In the genomic region with DNA sequence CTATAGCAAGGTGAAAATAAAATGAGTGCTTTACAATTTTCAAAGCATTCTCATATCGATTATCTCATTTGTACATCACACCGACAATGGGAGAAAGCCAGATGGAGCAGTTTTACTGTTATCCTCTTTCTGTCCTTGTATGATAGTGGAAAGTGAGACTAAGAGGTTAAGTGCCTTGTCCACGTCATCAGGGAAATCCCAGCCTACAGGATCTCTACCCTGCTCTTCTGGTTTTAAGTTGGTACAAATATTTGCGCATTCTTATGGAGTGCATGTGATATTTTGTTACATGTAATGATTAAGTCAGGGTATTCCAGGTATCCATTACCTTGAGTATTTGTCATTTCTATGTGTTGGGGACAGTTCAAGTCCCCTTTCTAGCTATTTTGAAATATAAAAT, we compare ENCODE assay signal across 25 cellular contexts. TPM values are rescaled to one million over a fixed set of nuclear protein-coding genes. Genes with fewer than 3 reads are reported as not detected.
A peak's percentile ranks its signal among the peaks of the same experiment; 100 is the strongest.
DNase-seq lines count a peak whose midpoint lies in the region; ATAC-seq, FAIRE-seq and TF ChIP-seq lines count a peak whose summit lies in the region.
"Had no signal": no experiment of that assay in that cellular context is flagged by ENCODE, and none has a peak within 500 bp of the region (broad histone marks: within the 10 kb centered on the region; RNA-seq: fewer than 3 reads in every experiment).

No MANE protein-coding gene starts in this region.

- H3K36me3 ChIP-seq in IMR-90 (ENCODE audit: control insufficient read depth, insufficient read depth, low read length) (no peaks in the 10 kb centered on the region), keratinocyte (ENCODE audit: control insufficient read depth in 2 of 2, extremely low read depth in 1 of 2, insufficient read depth in 2 of 2, low read length in 2 of 2) (no peaks in the 10 kb centered on the region), tibial nerve (no peaks in the 10 kb centered on the region)
- H3K36me3 ChIP-seq: esophagus squamous epithelium, pancreas had no signal

- H3K36me3 Mint-ChIP-seq in activated T-cell treated with anti-CD3 and anti-CD28 coated beads, Interleukin-2, amount 50 U/mL, for 72 hours (ENCODE audit: insufficient read depth in 2 of 2) = no peaks in the 10 kb centered on the region
- H3K36me3 Mint-ChIP-seq: activated CD8-positive, alpha-beta memory T cell treated with anti-CD3 and anti-CD28 coated beads, Interleukin-2, amount 10 ng/mL, durations not matched to agents 7 days and 5 days; activated naive CD4-positive, alpha-beta T cell treated with anti-CD3 and anti-CD28 coated beads, Interleukin-2, amount 50 U/mL, for 24 hours had no signal

- H2AFZ ChIP-seq in IMR-90 (replicated peaks; ENCODE audit: low read length, poor library complexity) (no peak overlapping the region), keratinocyte (ENCODE audit: control insufficient read depth, low read length) (peak overlapping the region; percentile 6)
- H2AFZ ChIP-seq: GM23248 had no signal

- no CpG with 5 or more reads among the region's 4 CpGs for WGBS in IMR-90 (ENCODE audit: extremely low coverage in 2 of 2, insufficient read length in 1 of 2), 2 experiments
- 92% methylated on average over 4 of the region's 4 CpGs for WGBS in tibial nerve, 2 donors

- H3K4me1 Mint-ChIP-seq in activated T-cell treated with anti-CD3 and anti-CD28 coated beads, Interleukin-2, amount 50 U/mL, for 72 hours (ENCODE audit: low read depth) = peaks cover 59% of the 10 kb centered on the region

- H3K9me3 ChIP-seq in IMR-90 (ENCODE audit: control insufficient read depth, insufficient read depth, low read length) = no peaks in the 10 kb centered on the region
- H3K9me3 ChIP-seq in keratinocyte (ENCODE audit: control insufficient read depth, low read depth, low read length) = no peaks in the 10 kb centered on the region
- H3K9me3 ChIP-seq in tibial nerve = no peaks in the 10 kb centered on the region
- H3K9me3 ChIP-seq: esophagus squamous epithelium, pancreas had no signal

- in situ Hi-C loops in IMR-90 (cut with MboI; ENCODE audit: low sequenced_read_pairs) = loop anchor here (10.0 to 25.0 kb wide), 3 partner anchors 494 to 1212 kb away; no protein-coding TSS in a partner anchor

- peak; percentile 30 to 43 for ATAC-seq in activated T-cell treated with anti-CD3 and anti-CD28 coated beads, Interleukin-2, amount 50 U/mL, for 72 hours (replicated peaks in 1 of 2)
- no peak for ATAC-seq in IMR-90 (ENCODE audit: low read depth)
- ATAC-seq: activated CD8-positive, alpha-beta memory T cell treated with anti-CD3 and anti-CD28 coated beads, Interleukin-2, amount 10 ng/mL, durations not matched to agents 7 days and 5 days; T-helper 17 cell had no signal

- H3K4me1 ChIP-seq in IMR-90 (ENCODE audit: control insufficient read depth, insufficient read depth, low read length) (no peaks in the 10 kb centered on the region), keratinocyte (ENCODE audit: control insufficient read depth, extremely low read depth, insufficient read depth, low read length) (peaks cover 11% of the 10 kb centered on the region), tibial nerve (no peaks in the 10 kb centered on the region)
- H3K4me1 ChIP-seq: pancreas had no signal

- H3K27ac ChIP-seq in IMR-90 (ENCODE audit: insufficient read depth, low read length) (no peak overlapping the region), keratinocyte (ENCODE audit: control insufficient read depth, insufficient read depth, low read length) (no peak overlapping the region), tibial nerve (no peak overlapping the region)
- H3K27ac ChIP-seq: C4-2B, esophagus squamous epithelium, GM23248, HL-60, pancreas, RWPE1, SK-N-MC had no signal

- H4K20me1 ChIP-seq in IMR-90 (ENCODE audit: insufficient read depth, low read length) = no peaks in the 10 kb centered on the region
- H4K20me1 ChIP-seq in keratinocyte (ENCODE audit: control insufficient read depth, extremely low read depth, insufficient read depth, low read length) = no peaks in the 10 kb centered on the region

- CTCF ChIA-PET in IMR-90 (lab: Yijun Ruan, JAX) = no interaction called here

- H3K4ac ChIP-seq in IMR-90 (ENCODE audit: low read depth, low read length) = no peak overlapping the region

- H3K4me3 Mint-ChIP-seq in activated T-cell treated with anti-CD3 and anti-CD28 coated beads, Interleukin-2, amount 50 U/mL, for 72 hours = peak overlapping the region in 1 of 2 donors; percentile 4
- H3K4me3 Mint-ChIP-seq: activated CD8-positive, alpha-beta memory T cell treated with anti-CD3 and anti-CD28 coated beads, Interleukin-2, amount 10 ng/mL, durations not matched to agents 7 days and 5 days; activated naive CD4-positive, alpha-beta T cell treated with anti-CD3 and anti-CD28 coated beads, Interleukin-2, amount 50 U/mL, for 24 hours; neural crest cell; T-helper 17 cell had no signal

- no peaks in the 10 kb centered on the region for H3K9me3 Mint-ChIP-seq in activated T-cell treated with anti-CD3 and anti-CD28 coated beads, Interleukin-2, amount 50 U/mL, for 72 hours
- H3K9me3 Mint-ChIP-seq: activated naive CD4-positive, alpha-beta T cell treated with anti-CD3 and anti-CD28 coated beads, Interleukin-2, amount 50 U/mL, for 24 hours; neural crest cell had no signal

- H3K79me1 ChIP-seq in IMR-90 (ENCODE audit: low read depth in 1 of 2, low read length in 2 of 2) = no peaks in the 10 kb centered on the region

- no peak overlapping the region for H3K18ac ChIP-seq in IMR-90 (ENCODE audit: low read depth, low read length)

- no TSS peak for BruUV-seq in IMR-90 (replicated peaks; lab: Mats Ljungman, UMichigan)

- H3K27me3 Mint-ChIP-seq in activated T-cell treated with anti-CD3 and anti-CD28 coated beads, Interleukin-2, amount 50 U/mL, for 72 hours (ENCODE audit: low read depth) = peaks cover 57% of the 10 kb centered on the region

- no peak overlapping the region for H3K14ac ChIP-seq in IMR-90 (replicated peaks; ENCODE audit: low read depth, low read length)

- TF ChIP-seq RAD21 in IMR-90 (IDR thresholded peaks at IDR 0.05; ENCODE audit: low read length) = no peak

- no peak overlapping the region for H3K4me2 ChIP-seq in IMR-90 (ENCODE audit: low read depth, low read length)
- no peak overlapping the region for H3K4me2 ChIP-seq in keratinocyte (ENCODE audit: control insufficient read depth, extremely low read depth, insufficient read depth, low read depth, low read length)
- H3K4me2 ChIP-seq: smooth muscle cell had no signal

- H2BK20ac ChIP-seq in IMR-90 (ENCODE audit: low read depth, low read length) = no peak overlapping the region

- FAIRE-seq in keratinocyte (lab: Jason Lieb, UNC) = peak; percentile 74
- FAIRE-seq: pancreas had no signal

- dilution Hi-C loops in IMR-90 (cut with HindIII; ENCODE audit: low sequenced_read_pairs, unreplicated experiment) (no loop called here), keratinocyte (cut with MboI; ENCODE audit: extremely low pct_ligation_motif_present, low sequenced_read_pairs) (no loop called here)

- H4K91ac ChIP-seq in IMR-90 (ENCODE audit: insufficient read depth, low read depth, low read length) = no peak overlapping the region

- H3K56ac ChIP-seq in IMR-90 (ENCODE audit: extremely low read depth, insufficient read depth, low read length) = no peak overlapping the region

- H2BK15ac ChIP-seq in IMR-90 (ENCODE audit: low read depth, low read length) = no peak overlapping the region

- no peak overlapping the region for H2AK5ac ChIP-seq in IMR-90 (ENCODE audit: low read depth, low read length)

- no peak for TF ChIP-seq CTCF in IMR-90 (conservative IDR thresholded peaks at IDR 0.05; ENCODE audit: low read depth, low read length)
- no peak for TF ChIP-seq CTCF in keratinocyte (optimal IDR thresholded peaks at IDR 0.05 in 1 of 3, IDR thresholded peaks at IDR 0.05 in 1 of 3, conservative IDR thresholded peaks at IDR 0.05 in 1 of 3; ENCODE audit: extremely low read depth in 1 of 3, insufficient read depth in 2 of 3, low read length in 3 of 3)
- no peak for TF ChIP-seq CTCF in tibial nerve (IDR thresholded peaks at IDR 0.05)

- no peak overlapping the region for H3K4me3 ChIP-seq in IMR-90 (ENCODE audit: insufficient read depth, low read depth, low read length)
- no peak overlapping the region for H3K4me3 ChIP-seq in keratinocyte (ENCODE audit: control insufficient read depth in 2 of 3, extremely low read depth in 1 of 3, insufficient read depth in 2 of 3, low read depth in 1 of 3, low read length in 3 of 3)
- no peak overlapping the region for H3K4me3 ChIP-seq in tibial nerve
- H3K4me3 ChIP-seq: esophagus squamous epithelium, GM23248, pancreas, SK-N-MC, smooth muscle cell had no signal

- peaks cover 2% of the 10 kb centered on the region; the same call in 1 of the 2 replicates for H3K27me3 ChIP-seq in IMR-90 (ENCODE audit: control insufficient read depth, insufficient read depth, low read length)
- no peaks in the 10 kb centered on the region for H3K27me3 ChIP-seq in keratinocyte (ENCODE audit: control insufficient read depth, extremely low read depth, insufficient read depth, low read length)
- no peaks in the 10 kb centered on the region for H3K27me3 ChIP-seq in tibial nerve
- H3K27me3 ChIP-seq: pancreas had no signal

- TF ChIP-seq POLR2A in IMR-90 (IDR thresholded peaks at IDR 0.05; ENCODE audit: low read depth, low read length) (no peak), tibial nerve (IDR thresholded peaks at IDR 0.05) (no peak)

- no peak overlapping the region for H2BK5ac ChIP-seq in IMR-90 (ENCODE audit: low read depth, low read length, poor library complexity, severe bottlenecking)

- TF ChIP-seq EP300 in tibial nerve (IDR thresholded peaks at IDR 0.05) = no peak

- peak overlapping the region; percentile 81 for H3K27ac Mint-ChIP-seq in activated T-cell treated with anti-CD3 and anti-CD28 coated beads, Interleukin-2, amount 50 U/mL, for 72 hours
- H3K27ac Mint-ChIP-seq: activated CD8-positive, alpha-beta memory T cell treated with anti-CD3 and anti-CD28 coated beads, Interleukin-2, amount 10 ng/mL, durations not matched to agents 7 days and 5 days; activated naive CD4-positive, alpha-beta T cell treated with anti-CD3 and anti-CD28 coated beads, Interleukin-2, amount 50 U/mL, for 24 hours; T-helper 17 cell had no signal

- no peak overlapping the region for H3K23ac ChIP-seq in IMR-90 (ENCODE audit: low read depth, low read length)

- H3K9me1 ChIP-seq in IMR-90 (ENCODE audit: insufficient read depth, low read length) = no peaks in the 10 kb centered on the region
- no peaks in the 10 kb centered on the region for H3K9me1 ChIP-seq in keratinocyte (ENCODE audit: control insufficient read depth, extremely low read depth, insufficient read depth, low read length)

- H4K8ac ChIP-seq in IMR-90 (ENCODE audit: low read depth in 2 of 2, low read length in 2 of 2) = no peak overlapping the region

- POLR2A ChIA-PET in IMR-90 (lab: Charles Lee; ENCODE audit: unreplicated experiment) = no interaction called here

- H3K9ac ChIP-seq in IMR-90 (ENCODE audit: low read depth, low read length) (no peak overlapping the region), keratinocyte (ENCODE audit: control insufficient read depth, extremely low read depth, insufficient read depth, low read length) (no peak overlapping the region)
- H3K9ac ChIP-seq: GM23248 had no signal

- H2AK9ac ChIP-seq in IMR-90 (replicated peaks; ENCODE audit: low read depth, low read length, poor library complexity) = no peak overlapping the region

- no peak overlapping the region for H2BK120ac ChIP-seq in IMR-90 (ENCODE audit: low read depth, low read length)

- peak; percentile 14 to 23 for DNase-seq in activated T-cell treated with anti-CD3 and anti-CD28 coated beads, Interleukin-2, amount 50 U/mL, for 72 hours
- no peak for DNase-seq in activated T-cell treated with anti-CD3 and anti-CD28 coated beads, Interleukin-2, amount 50 U/mL, for 48 hours
- peak; percentile 91 for DNase-seq in DMS53 (lab: John Stamatoyannopoulos, UW)
- peak; percentile 7 for DNase-seq in IMR-90
- DNase-seq in keratinocyte (ENCODE audit: low read depth, low spot score) = no peak
- no peak for DNase-seq in tibial nerve (ENCODE audit: low spot score in 2 of 2)
- no peak for DNase-seq in NCI-H1417 treated with DMSO at 0.1 percent for 48 hours (lab: John Stamatoyannopoulos, UW)
- DNase-seq: activated CD8-positive, alpha-beta memory T cell treated with anti-CD3 and anti-CD28 coated beads, Interleukin-2, amount 10 ng/mL, durations not matched to agents 7 days and 5 days; aorta; caudate nucleus; cortex of kidney; esophagus squamous epithelium; GM23248; NCI-H187 treated with DMSO at 0.1 percent for 48 hours; NCI-H345; pancreas; stimulated activated CD4-positive, alpha-beta T cell treated with anti-CD3 and anti-CD28 coated beads, Interleukin-2, amount 100 ng/mL, for 24 hours; T-helper 17 cell had no signal

- H3K79me2 ChIP-seq in keratinocyte (ENCODE audit: control insufficient read depth, insufficient read depth, low read length) = no peaks in the 10 kb centered on the region

- intact Hi-C loops in IMR-90 (cut with micrococcal nuclease) = no loop called here

- no peak overlapping the region for H4K5ac ChIP-seq in IMR-90 (ENCODE audit: low read depth, low read length)

RNA-seq across cellular contexts. Expression of gene ENOX1, which starts 12.4 kb away (rescaled TPM):
- 1 to 10 TPM; 1.2 to 2.0 TPM for total RNA-seq in activated T-cell treated with anti-CD3 and anti-CD28 coated beads, Interleukin-2, amount 50 U/mL, for 72 hours
- 1.3 and 1.9 TPM in 2 replicates for total RNA-seq in IMR-90 (2012; rRNA removed)
- polyA plus RNA-seq in IMR-90 (2012; rRNA removed) = 0.92 and 0.99 TPM in 2 replicates
- polyA plus RNA-seq in IMR-90 (2012; cell fraction: cytosol; rRNA removed) = 0.56 and 0.59 TPM in 2 replicates
- polyA plus RNA-seq in IMR-90 (2012; cell fraction: nucleus; rRNA removed; ENCODE audit: low replicate concordance) = 0.30 and 1.2 TPM in 2 replicates
- polyA plus RNA-seq in keratinocyte = 1.0 to 1.1 TPM (median 1.0 TPM) in 3 replicates
- 0.72 TPM for polyA plus RNA-seq in keratinocyte (2011; ENCODE audit: low read depth)
- polyA plus RNA-seq in keratinocyte (2011; cell fraction: cytosol; rRNA removed) = 1.2 TPM in 2 replicates
- polyA plus RNA-seq in keratinocyte (2011; cell fraction: nucleus; rRNA removed) = 1.1 and 1.7 TPM in 2 replicates
- 0.44 and 0.56 TPM in 2 replicates for polyA plus RNA-seq in keratinocyte (2012; ENCODE audit: low replicate concordance)
- 0.95 to 1.2 TPM (median 1.1 TPM) in 3 replicates for polyA minus RNA-seq in keratinocyte
- polyA minus RNA-seq in keratinocyte (2011; cell fraction: cytosol; rRNA and poly(A)+ RNA removed) = 0.58 TPM
- 1.3 and 1.6 TPM in 2 replicates for polyA minus RNA-seq in keratinocyte (2011; cell fraction: nucleus; rRNA and poly(A)+ RNA removed)
- total RNA-seq in tibial nerve = 1 to 10 TPM; 2.6 to 8.2 (median 4.6) TPM
- total RNA-seq: T-helper 17 cell had no signal

Comparison
In these comparisons a context has a peak if more than half of its experiments do, and no peak if none do; other contexts are left out.
1. DNase-seq: peak in activated T-cell treated with anti-CD3 and anti-CD28 coated beads, Interleukin-2, amount 50 U/mL, for 72 hours (2 of 2), DMS53 (single experiment) and IMR-90 (single experiment); none in activated T-cell treated with anti-CD3 and anti-CD28 coated beads, Interleukin-2, amount 50 U/mL, for 48 hours (0 of 2), keratinocyte (single experiment), tibial nerve (0 of 2) and NCI-H1417 treated with DMSO at 0.1 percent for 48 hours (single experiment).